23 cellular contexts compared by ENCODE assay signal in the genomic region with DNA sequence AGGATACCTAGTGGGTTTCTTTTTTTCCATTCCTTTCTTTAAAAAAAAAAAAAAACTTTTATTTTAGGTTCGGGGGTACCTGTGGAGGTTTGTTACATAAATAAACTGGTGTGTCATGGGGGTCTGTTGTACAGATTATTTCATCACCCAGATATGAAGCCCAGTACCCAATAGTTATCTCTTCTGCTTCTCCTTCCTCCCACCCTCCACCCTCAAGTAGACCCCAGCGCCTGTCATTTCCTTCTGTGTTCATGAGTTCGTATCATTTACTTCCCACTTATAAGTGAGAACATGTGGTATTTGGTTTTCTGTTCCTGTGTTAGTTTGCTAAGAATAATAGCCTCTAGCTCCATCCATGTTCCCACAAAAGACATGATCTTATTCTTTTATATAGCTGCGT.
"Had no signal": no experiment of that assay in that cellular context is flagged by ENCODE, and none has a peak within 500 bp of the region (broad histone marks: within the 10 kb centered on the region; RNA-seq: fewer than 3 reads in every experiment).

No MANE protein-coding gene starts in this region.

- H3K27ac ChIP-seq: ascending aorta, transverse colon, uterus had no signal

- FAIRE-seq: islet of Langerhans had no signal

- H3K27me3 Mint-ChIP-seq: activated CD4-positive, alpha-beta T cell treated with anti-CD3 and anti-CD28 coated beads, Interleukin-2, amount 10 ng/mL, durations not matched to agents 24 days and 14 days had no signal

- H3K27ac Mint-ChIP-seq: activated CD4-positive, alpha-beta T cell treated with anti-CD3 and anti-CD28 coated beads, Interleukin-2, amount 10 ng/mL, durations not matched to agents 24 days and 14 days; activated CD8-positive, alpha-beta T cell treated with anti-CD3 and anti-CD28 coated beads for 36 hours; T-helper 2 cell treated with Interferon-gamma antibody and Interleukin-4, amounts not matched to agents 5 μg/mL and 100 μg/mL, for 36 hours had no signal

- H3K4me1 ChIP-seq: uterus had no signal

- DNase-seq: activated CD4-positive, alpha-beta T cell treated with anti-CD3 and anti-CD28 coated beads, Interleukin-2, amount 10 ng/mL, durations not matched to agents 24 days and 14 days; activated CD8-positive, alpha-beta T cell treated with anti-CD3 and anti-CD28 coated beads for 36 hours; activated effector memory CD4-positive, alpha-beta T cell treated with Interleukin-2 at 50 U/mL for 16 hours; activated naive CD4-positive, alpha-beta T cell treated with anti-CD3 and anti-CD28 coated beads, Interleukin-2, amount 50 U/mL, for 16 hours; activated T-cell treated with anti-CD3 and anti-CD28 coated beads, Interleukin-2, amount 50 U/mL, for 48 hours; cortex of kidney; effector CD4-positive, alpha-beta T cell; hippocampal formation; midbrain; occipital lobe; retina; stimulated activated CD4-positive, alpha-beta T cell treated with anti-CD3 and anti-CD28 coated beads, Interleukin-12 subunit alpha, Interleukin-12 subunit beta, amount 100 ng/mL, for 4 hours; stimulated activated CD4-positive, alpha-beta T cell treated with anti-CD3 and anti-CD28 coated beads, Interleukin-1b, Interleukin-23, amount 100 ng/mL, for 48 hours; stimulated activated CD8-positive, alpha-beta memory T cell treated with anti-CD3 and anti-CD28 coated beads, Interleukin-4, amount 100 ng/mL, for 48 hours; stimulated activated naive CD4-positive, alpha-beta T cell treated with Interleukin-2 at 50 U/mL for 16 hours; substantia nigra; transverse colon; uterus had no signal

- H3K9me3 Mint-ChIP-seq: activated CD4-positive, alpha-beta T cell treated with anti-CD3 and anti-CD28 coated beads, Interleukin-2, amount 10 ng/mL, durations not matched to agents 24 days and 14 days; activated CD8-positive, alpha-beta T cell treated with anti-CD3 and anti-CD28 coated beads for 36 hours; T-helper 2 cell treated with Interferon-gamma antibody and Interleukin-4, amounts not matched to agents 5 μg/mL and 100 μg/mL, for 36 hours had no signal

- H3K4me3 ChIP-seq: ascending aorta, gastroesophageal sphincter, lung, transverse colon, uterus had no signal

- H3K36me3 ChIP-seq: ascending aorta, gastroesophageal sphincter, transverse colon, uterus had no signal

- H3K27me3 ChIP-seq: ascending aorta, gastroesophageal sphincter, transverse colon, uterus had no signal

- ATAC-seq: activated CD8-positive, alpha-beta T cell treated with anti-CD3 and anti-CD28 coated beads for 36 hours; gastroesophageal sphincter had no signal

- H3K4me3 Mint-ChIP-seq: activated CD4-positive, alpha-beta T cell treated with anti-CD3 and anti-CD28 coated beads, Interleukin-2, amount 10 ng/mL, durations not matched to agents 24 days and 14 days; activated CD8-positive, alpha-beta T cell treated with anti-CD3 and anti-CD28 coated beads for 36 hours; T-helper 2 cell treated with Interferon-gamma antibody and Interleukin-4, amounts not matched to agents 5 μg/mL and 100 μg/mL, for 36 hours had no signal

- H3K9me3 ChIP-seq: ascending aorta, gastroesophageal sphincter, transverse colon, uterus had no signal
